ENCODE assay signal across 8 cellular contexts in genomic region chr5:6780802-6781391, GRCh38.
A peak's percentile ranks its signal among the peaks of the same experiment; 100 is the strongest.
DNase-seq lines count a peak whose midpoint lies in the region; ATAC-seq, FAIRE-seq and TF ChIP-seq lines count a peak whose summit lies in the region.

No MANE protein-coding gene starts in this region.

- H3K4me3 Mint-ChIP-seq in astrocyte (ENCODE audit: unreplicated experiment) = no peak overlapping the region

- H3K9me3 Mint-ChIP-seq in astrocyte (ENCODE audit: unreplicated experiment) = peaks cover 8% of the 10 kb centered on the region

- in situ Hi-C loops in GM13976 (cut with MboI; ENCODE audit: low sequenced_read_pairs, unreplicated experiment) = no loop called here

- peak; percentile 45 for DNase-seq in GM13976 (ENCODE audit: low spot score)
- no peak for DNase-seq in astrocyte (ENCODE audit: low read depth)
- peak; percentile 15 for DNase-seq in small intestine
- DNase-seq in DMS153 treated with DMSO at 0.1 percent for 48 hours (lab: John Stamatoyannopoulos, UW; ENCODE audit: unreplicated experiment) = no peak
- DNase-seq in ureter (ENCODE audit: low spot score) = no peak

- H3K79me2 ChIP-seq in Loucy (ENCODE audit: insufficient read depth, low read length) = no peaks in the 10 kb centered on the region
- no peaks in the 10 kb centered on the region for H3K79me2 ChIP-seq in astrocyte (ENCODE audit: insufficient read depth, low read length)

- H3K9ac ChIP-seq in Loucy (ENCODE audit: low read depth, low read length, poor library complexity, severe bottlenecking) (no peak overlapping the region), astrocyte (ENCODE audit: low read length) (no peak overlapping the region)

- no peaks in the 10 kb centered on the region for H3F3A ChIP-seq in Loucy (ENCODE audit: low read depth)

- no peaks in the 10 kb centered on the region for H3K9me2 ChIP-seq in Loucy (replicated peaks; ENCODE audit: low read depth, low read length)

- no peak overlapping the region for H3K27ac Mint-ChIP-seq in astrocyte (ENCODE audit: unreplicated experiment)

- no peaks in the 10 kb centered on the region for H3K9me3 ChIP-seq in Loucy (ENCODE audit: insufficient read depth, low read depth, low read length)
- H3K9me3 ChIP-seq in astrocyte (ENCODE audit: insufficient read depth, low read depth, low read length) = no peaks in the 10 kb centered on the region
- no peaks in the 10 kb centered on the region for H3K9me3 ChIP-seq in small intestine (ENCODE audit: control insufficient read depth, low read depth)

- no peaks in the 10 kb centered on the region for H3K36me3 ChIP-seq in Loucy (ENCODE audit: insufficient read depth, low read length)
- no peaks in the 10 kb centered on the region for H3K36me3 ChIP-seq in astrocyte (ENCODE audit: insufficient read depth, low read length)
- no peaks in the 10 kb centered on the region for H3K36me3 ChIP-seq in small intestine (ENCODE audit: control insufficient read depth in 2 of 2, insufficient read depth in 2 of 2, low read length in 2 of 2)

- ATAC-seq in GM21723 (IDR thresholded peaks at IDR 0.05; ENCODE audit: unreplicated experiment) (peak; percentile 89), HG03460 (IDR thresholded peaks at IDR 0.05; ENCODE audit: unreplicated experiment) (no peak)

- peaks cover 4% of the 10 kb centered on the region for H3K4me1 Mint-ChIP-seq in astrocyte (ENCODE audit: low read depth, unreplicated experiment)

- peaks cover 7% of the 10 kb centered on the region for H3K27me3 Mint-ChIP-seq in astrocyte (ENCODE audit: low read depth, unreplicated experiment)

- H4K20me1 ChIP-seq in Loucy (ENCODE audit: insufficient read depth, low read length, poor library complexity, severe bottlenecking) = no peaks in the 10 kb centered on the region
- H4K20me1 ChIP-seq in astrocyte (ENCODE audit: insufficient read depth, low read length) = no peaks in the 10 kb centered on the region

- no peak overlapping the region for H3K4me2 ChIP-seq in Loucy (ENCODE audit: low read depth, low read length, poor library complexity, severe bottlenecking)
- no peak overlapping the region for H3K4me2 ChIP-seq in astrocyte (ENCODE audit: low read length)

- no peak for FAIRE-seq in astrocyte (lab: Jason Lieb, UNC)
- FAIRE-seq in small intestine (lab: Jason Lieb, UNC) = no peak

- peak; percentile 28 for TF ChIP-seq CTCF in GM13976 (IDR thresholded peaks at IDR 0.05; ENCODE audit: borderline replicate concordance, control extremely low read depth, extremely low read depth, insufficient read depth, missing control alignments)
- TF ChIP-seq CTCF in Loucy (conservative IDR thresholded peaks at IDR 0.05; ENCODE audit: low read length) = peak; percentile 77
- peak; percentile 35 for TF ChIP-seq CTCF in astrocyte (IDR thresholded peaks at IDR 0.05; ENCODE audit: insufficient read depth, low read depth, low read length)

- H3K27me3 ChIP-seq in Loucy (ENCODE audit: insufficient read depth, low read length, poor library complexity, severe bottlenecking) (no peaks in the 10 kb centered on the region), astrocyte (ENCODE audit: insufficient read depth, low read length) (no peaks in the 10 kb centered on the region), small intestine (ENCODE audit: control insufficient read depth in 2 of 2, insufficient read depth in 2 of 2, low read length in 2 of 2) (no peaks in the 10 kb centered on the region)

- H3K27ac ChIP-seq in astrocyte (ENCODE audit: low read depth, low read length) = no peak overlapping the region
- no peak overlapping the region for H3K27ac ChIP-seq in small intestine (ENCODE audit: low read depth in 1 of 2, low read length in 1 of 2)

- H3K4me1 ChIP-seq in Loucy (ENCODE audit: insufficient read depth, low read length, poor library complexity, severe bottlenecking) = peaks cover 9% of the 10 kb centered on the region
- no peaks in the 10 kb centered on the region for H3K4me1 ChIP-seq in astrocyte (ENCODE audit: insufficient read depth, low read length)
- H3K4me1 ChIP-seq in small intestine (ENCODE audit: control insufficient read depth in 2 of 2, insufficient read depth in 1 of 2, low read depth in 1 of 2, low read length in 1 of 2) = no peaks in the 10 kb centered on the region

- H2AFZ ChIP-seq in Loucy (ENCODE audit: low read length) = no peak overlapping the region
- H2AFZ ChIP-seq in astrocyte (ENCODE audit: low read depth, low read length) = no peak overlapping the region

- 87 to 93% (median 91%) methylated on average over 7 of the region's 7 CpGs for WGBS in small intestine, 3 donors

- H3K36me3 Mint-ChIP-seq in astrocyte (ENCODE audit: low read depth, unreplicated experiment) = peaks cover 14% of the 10 kb centered on the region

- no peak overlapping the region for H3K4me3 ChIP-seq in Loucy (ENCODE audit: low read length, poor library complexity, severe bottlenecking)
- no peak overlapping the region for H3K4me3 ChIP-seq in astrocyte (ENCODE audit: insufficient read depth, low read depth, low read length)
- no peak overlapping the region for H3K4me3 ChIP-seq in small intestine (ENCODE audit: low read depth in 1 of 2, low read length in 2 of 2)

Comparison
In these comparisons a context has a peak if more than half of its experiments do, and no peak if none do; other contexts are left out.
1. DNase-seq: peak in GM13976 (single experiment) and small intestine (single experiment); none in astrocyte (single experiment), DMS153 treated with DMSO at 0.1 percent for 48 hours (single experiment) and ureter (single experiment).
2. Peak in every context shown above with its lines, with median percentiles within 50 percentile points of each other: CTCF ChIP-seq.